Comparison of ENCODE assay signal across 21 cellular contexts in genomic region chr15:78634251-78635145, GRCh38. TPM values are rescaled to one million over a fixed set of nuclear protein-coding genes. Genes with fewer than 3 reads are reported as not detected.
A peak's percentile ranks its signal among the peaks of the same experiment; 100 is the strongest.
DNase-seq lines count a peak whose midpoint lies in the region; ATAC-seq lines count a peak whose summit lies in the region.
"Had no signal": no experiment of that assay in that cellular context is flagged by ENCODE, and none has a peak within 500 bp of the region (broad histone marks: within the 10 kb centered on the region; RNA-seq: fewer than 3 reads in every experiment).

No MANE protein-coding gene starts in this region.

- no peak overlapping the region for H3K4ac ChIP-seq in neuronal stem cell (ENCODE audit: low read length)

- no peak overlapping the region for H2BK12ac ChIP-seq in neuronal stem cell (ENCODE audit: low read length)

- H3K36me3 ChIP-seq in neuronal stem cell (replicated peaks in 1 of 2; ENCODE audit: control insufficient read depth in 2 of 2, insufficient read depth in 2 of 2, low read length in 2 of 2): no peaks in the 10 kb centered on the region

- no peak overlapping the region for H2BK15ac ChIP-seq in neuronal stem cell (ENCODE audit: low read length)

- H3K4me3 ChIP-seq in neuronal stem cell (ENCODE audit: low read length in 2 of 2): peak overlapping the region in 1 of 2 donors; percentile 12
- H3K4me3 ChIP-seq: PC-9, SK-N-MC had no signal

- H3K4me2 ChIP-seq in neuronal stem cell (ENCODE audit: insufficient read depth, low read length, poor library complexity, severe bottlenecking): no peak overlapping the region
- H3K4me2 ChIP-seq: PC-9 had no signal

- H3K14ac ChIP-seq in neuronal stem cell (ENCODE audit: low read length): no peak overlapping the region

- H3K4me1 ChIP-seq in neuronal stem cell (ENCODE audit: control insufficient read depth in 2 of 2, insufficient read depth in 1 of 2, low read depth in 1 of 2, low read length in 2 of 2): no peaks in the 10 kb centered on the region

- WGBS in neuronal stem cell (ENCODE audit: extremely low coverage in 2 of 2, insufficient read length in 2 of 2, insufficient replicate concordance in 1 of 2), 2 donors: no CpG with 5 or more reads among the region's 10 CpGs

- H3K27me3 ChIP-seq in neuronal stem cell (ENCODE audit: control insufficient read depth in 3 of 3, insufficient read depth in 3 of 3, low read depth in 1 of 3, low read length in 3 of 3): peaks cover 0 to 27% (median 2%) of the 10 kb centered on the region in 3 experiments

- no peak overlapping the region for H3K18ac ChIP-seq in neuronal stem cell (ENCODE audit: low read length)

- no peak overlapping the region for H3K27ac ChIP-seq in neuronal stem cell (replicated peaks; ENCODE audit: low read length)
- H3K27ac ChIP-seq: PC-9, SK-N-MC had no signal

- ATAC-seq in HG02610 (IDR thresholded peaks at IDR 0.05; ENCODE audit: unreplicated experiment) (no peak), GM21786 (IDR thresholded peaks at IDR 0.05; ENCODE audit: unreplicated experiment) (no peak)

- H3K9ac ChIP-seq in neuronal stem cell (ENCODE audit: low read depth, low read length, poor library complexity): peak overlapping the region; percentile 64

- peak; percentile 38 to 79 for DNase-seq in NCI-H524 (lab: John Stamatoyannopoulos, UW)
- DNase-seq in NCI-H524 treated with DMSO at 0.1 percent for 48 hours (lab: John Stamatoyannopoulos, UW): no peak
- peak; percentile 8 for DNase-seq in D341Med (ENCODE audit: low spot score)
- peak; percentile 76 to 85 for DNase-seq in SHP77 (lab: John Stamatoyannopoulos, UW)
- no peak for DNase-seq in neuronal stem cell (ENCODE audit: low spot score)
- DNase-seq: Calu3, DMS79 treated with DMSO at 0.1 percent for 48 hours, GF-D8, KBM-7, NCI-H1105 treated with DMSO at 0.1 percent for 48 hours, NCI-H146, NCI-H1930, NCI-H2107, NCI-H526, PC-9, RPMI8226, SIG-M5 had no signal

- H2BK5ac ChIP-seq in neuronal stem cell (ENCODE audit: low read length): no peak overlapping the region

- H3K23ac ChIP-seq in neuronal stem cell (ENCODE audit: low read depth, low read length, poor library complexity): no peak overlapping the region

- H2AK5ac ChIP-seq in neuronal stem cell (ENCODE audit: low read depth, low read length): peak overlapping the region; percentile 3

- no peaks in the 10 kb centered on the region for H3K79me1 ChIP-seq in neuronal stem cell (ENCODE audit: low read depth, low read length)

- no peak overlapping the region for H2AFZ ChIP-seq in neuronal stem cell (ENCODE audit: low read length)
- H2AFZ ChIP-seq: PC-9 had no signal

- H2BK120ac ChIP-seq in neuronal stem cell (ENCODE audit: low read depth, low read length): no peak overlapping the region

- H3K9me3 ChIP-seq in neuronal stem cell (replicated peaks in 1 of 2; ENCODE audit: control insufficient read depth in 2 of 2, insufficient read depth in 1 of 2, low read depth in 1 of 2, low read length in 2 of 2): peaks cover 0 to 3% of the 10 kb centered on the region in 2 donors

- no peak overlapping the region for H4K91ac ChIP-seq in neuronal stem cell (ENCODE audit: low read depth, low read length, poor library complexity)

- no peak overlapping the region for H4K8ac ChIP-seq in neuronal stem cell (ENCODE audit: low read depth, low read length)

RNA-seq across cellular contexts. Expression of gene CHRNB4, which starts 6.5 kb away (rescaled TPM):
- polyA plus RNA-seq in neuronal stem cell (2013, experiment 1 of 2): 0.17 TPM
- 0.17 TPM for polyA plus RNA-seq in neuronal stem cell (2013, experiment 2 of 2)
- polyA plus RNA-seq: BJ had no signal

RNA-seq across cellular contexts. Expression of gene CHRNA3, which starts 13.7 kb away (rescaled TPM):
- polyA plus RNA-seq in neuronal stem cell (2013, experiment 1 of 2): 0.77 TPM
- 0.97 TPM for polyA plus RNA-seq in neuronal stem cell (2013, experiment 2 of 2)
- polyA plus RNA-seq: BJ had no signal

Comparison
In these comparisons a context has a peak if more than half of its experiments do, and no peak if none do; other contexts are left out.
1. DNase-seq: peak in NCI-H524 (2 of 2), D341Med (single experiment) and SHP77 (2 of 2); none in NCI-H524 treated with DMSO at 0.1 percent for 48 hours (single experiment) and neuronal stem cell (single experiment).